In genomic region chr11:12170501-12170900, GRCh38 we compare ENCODE assay signal across 1 cellular context.
TF ChIP-seq lines count a peak whose summit lies in the region.

No MANE protein-coding gene starts in this region.

TF ChIP-seq in IMR-90, 13 proteins besides CTCF, POLR2A, EP300 and RAD21 (continued from another document):
- TF ChIP-seq SMC3 (IDR thresholded peaks at IDR 0.05; ENCODE audit: low read depth, low read length) (no peak), ELK1 (IDR thresholded peaks at IDR 0.05; ENCODE audit: borderline replicate concordance, low read depth, low read length) (no peak)
